ENCODE assay signal across 24 cellular contexts in genomic region chr6:45568626-45569025, GRCh38.
"Had no signal": no experiment of that assay in that cellular context is flagged by ENCODE, and none has a peak within 500 bp of the region (broad histone marks: within the 10 kb centered on the region; RNA-seq: fewer than 3 reads in every experiment).

No MANE protein-coding gene starts in this region.

- H3K4me1 ChIP-seq: pancreas had no signal

- H3K27ac ChIP-seq: hepatocyte, left lung, neutrophil, pancreas, tibial artery had no signal

- H3K27me3 ChIP-seq: hepatocyte, left lung, neutrophil, pancreas, tibial artery had no signal

- H3K27me3 Mint-ChIP-seq: T-helper 17 cell had no signal

- H3K36me3 Mint-ChIP-seq: brain had no signal

- H3K9me3 Mint-ChIP-seq: activated naive CD4-positive, alpha-beta T cell treated with anti-CD3 and anti-CD28 coated beads, Interleukin-2, amount 10 ng/mL, durations not matched to agents 7 days and 5 days; brain; immature natural killer cell had no signal

- ATAC-seq: activated CD4-positive, CD25-positive, alpha-beta regulatory T cell treated with anti-CD3 and anti-CD28 coated beads, Interleukin-2, amount 50 U/mL, for 24 hours; natural killer cell treated with Interleukin-12 subunit alpha and Interleukin-12 subunit beta and Interleukin-15 and Interleukin-18, amount 100 ng/mL, for 72 hours; pancreas; stimulated activated naive CD8-positive, alpha-beta T cell treated with anti-CD3 and anti-CD28 coated beads, Interleukin-15, Interleukin-2, amounts not matched to agents 100 U/mL and 50 U/mL, for 24 hours; T-helper 17 cell had no signal

- H3K9me3 ChIP-seq: left lung, neutrophil, pancreas, tibial artery had no signal

- H3K4me3 ChIP-seq: hepatocyte, left lung, pancreas, tibial artery had no signal

- H3K27ac Mint-ChIP-seq: activated naive CD4-positive, alpha-beta T cell treated with anti-CD3 and anti-CD28 coated beads, Interleukin-2, amount 10 ng/mL, durations not matched to agents 7 days and 5 days; immature natural killer cell; natural killer cell treated with Interleukin-12 subunit alpha and Interleukin-12 subunit beta and Interleukin-15 and Interleukin-18, amount 100 ng/mL, for 72 hours; T-helper 17 cell had no signal

- H3K36me3 ChIP-seq: left lung, neutrophil, pancreas, tibial artery had no signal

- H3K4me3 Mint-ChIP-seq: activated CD4-positive, alpha-beta T cell treated with anti-CD3 and anti-CD28 coated beads, Interleukin-2, amount 10 ng/mL, durations not matched to agents 7 days and 5 days; activated naive CD4-positive, alpha-beta T cell treated with anti-CD3 and anti-CD28 coated beads, Interleukin-2, amount 10 ng/mL, durations not matched to agents 7 days and 5 days; brain; immature natural killer cell; natural killer cell treated with Interleukin-12 subunit alpha and Interleukin-12 subunit beta and Interleukin-15 and Interleukin-18, amount 100 ng/mL, for 72 hours; T-helper 17 cell had no signal

- DNase-seq: activated CD4-positive, alpha-beta T cell treated with anti-CD3 and anti-CD28 coated beads, Interleukin-2, amount 10 ng/mL, durations not matched to agents 7 days and 5 days; activated CD8-positive, alpha-beta memory T cell treated with anti-CD3 and anti-CD28 coated beads, Interleukin-2, amount 50 U/mL, for 48 hours; activated effector memory CD4-positive, alpha-beta T cell treated with anti-CD3 and anti-CD28 coated beads, Interleukin-2, amount 50 U/mL, for 16 hours; activated naive CD4-positive, alpha-beta T cell treated with anti-CD3 and anti-CD28 coated beads, Interleukin-2, amount 10 ng/mL, durations not matched to agents 7 days and 5 days; activated T-cell treated with anti-CD3 and anti-CD28 coated beads, Interleukin-2, amount 50 U/mL, for 48 hours; central memory CD4-positive, alpha-beta T cell; dermis blood vessel endothelial cell; effector CD8-positive, alpha-beta T cell; glutamatergic neuron; immature natural killer cell; kidney glomerular epithelial cell; pancreas; stimulated activated CD4-positive, alpha-beta T cell treated with anti-CD3 and anti-CD28 coated beads, Interleukin-12 subunit alpha, Interleukin-12 subunit beta, amount 100 ng/mL, for 4 hours; stimulated activated CD4-positive, alpha-beta T cell treated with anti-CD3 and anti-CD28 coated beads, Interleukin-4, amount 100 ng/mL, for 4 hours; stimulated activated naive CD8-positive, alpha-beta T cell treated with anti-CD3 and anti-CD28 coated beads, Interleukin-15, Interleukin-2, amounts not matched to agents 100 U/mL and 50 U/mL, for 24 hours; SW 1271; T-helper 17 cell; tibial artery had no signal
